In the genomic region with DNA sequence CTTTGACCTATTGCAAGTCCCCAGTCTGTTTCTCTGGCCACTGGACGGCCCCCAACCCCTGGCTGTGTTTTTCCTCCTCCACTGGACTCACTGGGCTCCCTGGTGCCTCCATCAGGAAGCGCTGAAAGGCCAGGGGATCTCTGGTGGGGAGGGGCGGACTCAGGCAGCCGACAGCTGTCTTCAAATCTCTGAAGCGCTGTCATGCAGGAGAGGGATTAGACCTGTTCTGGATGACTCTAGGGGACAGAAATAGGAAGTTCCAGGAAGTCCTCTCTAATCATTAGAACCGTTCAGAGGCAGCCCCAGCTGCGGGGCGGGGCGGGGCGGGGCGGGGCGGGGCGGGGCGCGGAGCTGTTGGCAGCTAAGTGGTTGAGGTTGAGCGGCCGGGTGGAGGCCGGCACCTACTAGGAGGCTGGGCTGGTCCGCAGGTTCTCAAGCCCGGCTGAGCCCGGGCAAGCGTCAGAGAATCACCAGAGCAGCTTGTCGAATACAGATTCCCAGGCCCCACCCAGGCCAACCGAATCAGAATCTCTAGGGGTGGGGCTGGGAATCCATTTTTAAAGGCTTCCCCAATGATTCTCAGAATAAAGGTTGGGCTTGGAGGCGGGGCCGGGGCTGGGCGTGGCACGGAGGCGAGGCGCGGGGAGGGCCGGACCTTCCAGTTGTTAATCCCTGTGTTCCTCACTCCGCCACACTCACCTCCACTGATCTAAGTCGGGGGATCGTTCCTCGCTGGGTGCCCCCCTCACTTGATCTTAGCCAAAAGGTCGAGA, we compare ENCODE assay signal across 8 cellular contexts. TPM values are rescaled to one million over a fixed set of nuclear protein-coding genes. Genes with fewer than 3 reads are reported as not detected.
A peak's percentile ranks its signal among the peaks of the same experiment; 100 is the strongest.
DNase-seq lines count a peak whose midpoint lies in the region; ATAC-seq and TF ChIP-seq lines count a peak whose summit lies in the region.

No MANE protein-coding gene starts in this region.

- H3K27ac Mint-ChIP-seq in naive B cell = peak overlapping the region in 2 of 6 donors; percentile 34 to 67

- DNase-seq in AG10803 (ENCODE audit: low read depth) (peak; percentile 71), NCI-H748 treated with DMSO at 0.1 percent for 48 hours (lab: John Stamatoyannopoulos, UW) (peak; percentile 61), naive B cell (peak; percentile 51)
- peak; percentile 15 to 47 (median 20) for DNase-seq in activated CD8-positive, alpha-beta memory T cell treated with anti-CD3 and anti-CD28 coated beads for 48 hours (ENCODE audit: low read depth in 2 of 3, low spot score in 2 of 3)

- peaks cover 6 to 30% (median 26%) of the 10 kb centered on the region in 5 donors for H3K4me1 ChIP-seq in subcutaneous abdominal adipose tissue (ENCODE audit: control insufficient read depth in 5 of 5, insufficient read depth in 5 of 5, low read length in 5 of 5)

- peak overlapping the region; percentile 46 for H3K27ac ChIP-seq in subcutaneous abdominal adipose tissue (ENCODE audit: low read depth, low read length)

- peak overlapping the region in 2 of 5 donors; percentile 54 to 64 for H3K9ac ChIP-seq in subcutaneous abdominal adipose tissue (ENCODE audit: low read length in 5 of 5)

- no peaks in the 10 kb centered on the region for H3K36me3 Mint-ChIP-seq in naive B cell

- H3K9me3 Mint-ChIP-seq in naive B cell = no peaks in the 10 kb centered on the region

- H3K4me3 Mint-ChIP-seq in naive B cell = peak overlapping the region; percentile 80 to 90 (median 86)

- peak overlapping the region; percentile 41 for H3K4me3 ChIP-seq in AG10803 (ENCODE audit: low read length)
- peak overlapping the region; percentile 34 to 62 (median 57) for H3K4me3 ChIP-seq in subcutaneous abdominal adipose tissue (ENCODE audit: low read depth in 1 of 5, low read length in 5 of 5)

- peaks cover 0 to 26% (median 21%) of the 10 kb centered on the region in 5 donors for H3K36me3 ChIP-seq in subcutaneous abdominal adipose tissue (ENCODE audit: control insufficient read depth in 5 of 5, insufficient read depth in 5 of 5, low read length in 5 of 5)

- H3K27me3 ChIP-seq in subcutaneous abdominal adipose tissue (ENCODE audit: control insufficient read depth in 5 of 5, insufficient read depth in 4 of 5, low read length in 5 of 5) = no peaks in the 10 kb centered on the region

- H3K4me1 Mint-ChIP-seq in naive B cell = peaks cover 17 to 29% (median 27%) of the 10 kb centered on the region in 3 donors

- peak; percentile 19; the same call in 1 of the 2 replicates for TF ChIP-seq CTCF in AG10803 (conservative IDR thresholded peaks at IDR 0.05; ENCODE audit: low read length)

- no peaks in the 10 kb centered on the region for H3K9me3 ChIP-seq in subcutaneous abdominal adipose tissue (ENCODE audit: control insufficient read depth in 5 of 5, low read length in 5 of 5)

- ATAC-seq in GM19035 (IDR thresholded peaks at IDR 0.05; ENCODE audit: unreplicated experiment) = peak; percentile 60
- peak; percentile 77 for ATAC-seq in HG03354 (IDR thresholded peaks at IDR 0.05; ENCODE audit: poor library complexity, severe bottlenecking, unreplicated experiment)
- ATAC-seq in esophagus mucosa = peak; percentile 83
- ATAC-seq in naive B cell (ENCODE audit: low read depth in 2 of 2) = peak; percentile 66

- H3K27me3 Mint-ChIP-seq in naive B cell = peaks cover 0 to 15% (median 9%) of the 10 kb centered on the region in 3 donors

RNA-seq across cellular contexts. Expression of a gene that starts 11.4 kb away (rescaled TPM):
- 78.6 TPM for total RNA-seq in esophagus mucosa
- polyA plus RNA-seq in naive B cell (ENCODE audit: low read depth in 6 of 6) = 1 to 10 TPM in 1 of 6 donors, not detected in 5; 1.1 TPM

RNA-seq across cellular contexts. Expression of a gene that starts 26.5 kb away (rescaled TPM):
- 115 TPM for total RNA-seq in esophagus mucosa
- 10 to 100 TPM; 25.4 to 35.4 (median 27.8) TPM for polyA plus RNA-seq in naive B cell (ENCODE audit: low read depth in 6 of 6)

RNA-seq across cellular contexts. Expression of a gene that starts 58.5 kb away (rescaled TPM):
- total RNA-seq in esophagus mucosa = 26.4 TPM
- 1 to 10 TPM in 3 of 6 donors, under 1 TPM in 3; 0.15 to 3.1 (median 1.0) TPM for polyA plus RNA-seq in naive B cell (ENCODE audit: low read depth in 6 of 6)

RNA-seq across cellular contexts. Expression of a gene that starts 58.9 kb away (rescaled TPM):
- not detected for total RNA-seq in esophagus mucosa
- polyA plus RNA-seq in naive B cell (ENCODE audit: low read depth in 6 of 6) = not detected

Comparison
In these comparisons a context has a peak if more than half of its experiments do, and no peak if none do; other contexts are left out.
1. Peak in every context shown above with its lines: DNase-seq, ATAC-seq, H3K4me3 ChIP-seq and H3K27ac ChIP-seq.
2. DNase-seq: peak in every context shown above with its lines; median percentile 71 in AG10803; 61 in NCI-H748 treated with DMSO at 0.1 percent for 48 hours; 51 in naive B cell; 20 in activated CD8-positive, alpha-beta memory T cell treated with anti-CD3 and anti-CD28 coated beads for 48 hours.